26 cellular contexts compared by ENCODE assay signal in genomic region chr14:95698287-95698686, GRCh38. TPM values are rescaled to one million over a fixed set of nuclear protein-coding genes. Genes with fewer than 3 reads are reported as not detected.
DNase-seq lines count a peak whose midpoint lies in the region; ATAC-seq and TF ChIP-seq lines count a peak whose summit lies in the region.
"Had no signal": no experiment of that assay in that cellular context is flagged by ENCODE, and none has a peak within 500 bp of the region (broad histone marks: within the 10 kb centered on the region; RNA-seq: fewer than 3 reads in every experiment).

No MANE protein-coding gene starts in this region.

- peak overlapping the region; percentile 91 for H3K4me2 ChIP-seq in BLaER1
- peak overlapping the region; percentile 62 for H3K4me2 ChIP-seq in OCI-LY3 (ENCODE audit: low read length)
- H3K4me2 ChIP-seq: A549 had no signal

- H3K4me3 ChIP-seq in BLaER1 (peak overlapping the region; percentile 53), OCI-LY3 (ENCODE audit: low read length) (peak overlapping the region; percentile 26)
- H3K4me3 ChIP-seq: A549, K562, SK-N-MC had no signal

- H3K4me1 Mint-ChIP-seq in naive B cell, result peaks cover 72 to 99% (median 88%) of the 10 kb centered on the region in 3 donors

- H3K9me3 Mint-ChIP-seq in naive B cell, result no peaks in the 10 kb centered on the region
- H3K9me3 Mint-ChIP-seq: CD4-positive, alpha-beta T cell had no signal

- DNase-seq in Daoy (ENCODE audit: low read depth) (peak; percentile 53), naive B cell (no peak), occipital lobe (lab: John Stamatoyannopoulos, UW) (no peak), medulla oblongata (ENCODE audit: extremely low spot score) (no peak)
- DNase-seq in stimulated activated naive CD4-positive, alpha-beta T cell treated with Interleukin-2 at 50 U/mL for 16 hours (lab: John Stamatoyannopoulos, UW), result no peak
- DNase-seq: BE2C; Caco-2; CD4-positive, alpha-beta T cell; DND-41; H7; HFFc6; NCI-H1105 treated with DMSO at 0.1 percent for 48 hours; NCI-H2081; NCI-H2171 treated with DMSO at 0.1 percent for 48 hours; NCI-H446; NCI-H526; PC-3; Right ventricle myocardium superior had no signal

- no peaks in the 10 kb centered on the region for H3K79me2 ChIP-seq in OCI-LY3 (ENCODE audit: low read length)

- peaks cover 20 to 22% of the 10 kb centered on the region in 2 donors for H3K36me3 Mint-ChIP-seq in naive B cell

- ATAC-seq in naive B cell (ENCODE audit: low read depth in 2 of 2) (no peak), GM21576 (IDR thresholded peaks at IDR 0.05; ENCODE audit: unreplicated experiment) (no peak)
- ATAC-seq: A549, HepG2, K562, PC-3 had no signal

- no peak overlapping the region for H2AFZ ChIP-seq in OCI-LY3 (ENCODE audit: low read depth, low read length)

- H3K9me3 ChIP-seq in BLaER1 (no peaks in the 10 kb centered on the region), OCI-LY3 (ENCODE audit: insufficient read depth, low read length) (no peaks in the 10 kb centered on the region; the same call in 1 of the 2 replicates)
- H3K9me3 ChIP-seq: A549, BE2C, Caco-2 had no signal

- H3K27ac ChIP-seq in BLaER1 (peak overlapping the region; percentile 97), OCI-LY3 (ENCODE audit: low read length) (peak overlapping the region; percentile 93)
- H3K27ac ChIP-seq: A549, SK-N-MC had no signal

- H3K4me3 Mint-ChIP-seq in naive B cell, result peak overlapping the region; percentile 49 to 86 (median 67)
- H3K4me3 Mint-ChIP-seq: CD4-positive, alpha-beta T cell; HFFc6 had no signal

- H3K9ac ChIP-seq in BLaER1, result peak overlapping the region; percentile 86
- H3K9ac ChIP-seq in OCI-LY3 (ENCODE audit: low read length), result peak overlapping the region; percentile 62; the same call in 1 of the 2 replicates

- H3K36me3 ChIP-seq in BLaER1 (no peaks in the 10 kb centered on the region), OCI-LY3 (replicated peaks; ENCODE audit: low read depth, low read length) (no peaks in the 10 kb centered on the region)
- H3K36me3 ChIP-seq: BE2C had no signal

- H3K27me3 ChIP-seq in BLaER1, result no peaks in the 10 kb centered on the region
- H3K27me3 ChIP-seq in OCI-LY3 (ENCODE audit: low read depth, low read length), result no peaks in the 10 kb centered on the region

- H3K27me3 Mint-ChIP-seq in naive B cell, result no peaks in the 10 kb centered on the region

- TF ChIP-seq CTCF in OCI-LY3 (IDR thresholded peaks at IDR 0.05; ENCODE audit: low read depth, low read length), result no peak

- H3K4me1 ChIP-seq in BLaER1, result peaks cover 97% of the 10 kb centered on the region
- H3K4me1 ChIP-seq in OCI-LY3 (ENCODE audit: low read length), result peaks cover 77% of the 10 kb centered on the region
- H3K4me1 ChIP-seq: A549, BE2C, Caco-2 had no signal

- H3K27ac Mint-ChIP-seq in naive B cell, result peak overlapping the region; percentile 93 to 99 (median 98)
- H3K27ac Mint-ChIP-seq: CD4-positive, alpha-beta T cell; HFFc6 had no signal

- H4K20me1 ChIP-seq in BLaER1 (no peaks in the 10 kb centered on the region), OCI-LY3 (ENCODE audit: insufficient read depth, low read length) (no peaks in the 10 kb centered on the region)

RNA-seq across cellular contexts. Expression of gene TCL1B, which starts 12.1 kb away (rescaled TPM):
- 0.11 and 0.42 TPM in 2 replicates for total RNA-seq in Daoy (2014; rRNA removed; shearing (Covaris generic))
- polyA plus RNA-seq in naive B cell (ENCODE audit: low read depth in 6 of 6), result 10 to 100 TPM; 15.0 to 44.0 (median 35.9) TPM
- total RNA-seq in occipital lobe, result not detected
- total RNA-seq: Caco-2; CD4-positive, alpha-beta T cell; HepG2; HFFc6; K562; PC-3; Right ventricle myocardium superior; RPMI7951 had no signal
- polyA plus RNA-seq: A549, HepG2, K562 had no signal

RNA-seq across cellular contexts. Expression of gene TCL1A, which starts 15.6 kb away (rescaled TPM):
- total RNA-seq in Daoy (2014; rRNA removed; shearing (Covaris generic)), result 5.5 and 12.2 TPM in 2 replicates
- 1,000 to 10,000 TPM; 3,311 to 6,921 (median 4,382) TPM for polyA plus RNA-seq in naive B cell (ENCODE audit: low read depth in 6 of 6)
- total RNA-seq in occipital lobe, result 0.31 TPM
- total RNA-seq: Caco-2; CD4-positive, alpha-beta T cell; H7; HepG2; HFFc6; K562; PC-3; Right ventricle myocardium superior; RPMI7951 had no signal
- polyA plus RNA-seq: A549, HepG2 had no signal
